In genomic region chr9:137665697-137666504, GRCh38 we compare ENCODE assay signal across 12 cellular contexts. TPM values are rescaled to one million over a fixed set of nuclear protein-coding genes. Genes with fewer than 3 reads are reported as not detected.
DNase-seq lines count a peak whose midpoint lies in the region; ATAC-seq and TF ChIP-seq lines count a peak whose summit lies in the region.
"Had no signal": no experiment of that assay in that cellular context is flagged by ENCODE, and none has a peak within 500 bp of the region (broad histone marks: within the 10 kb centered on the region; RNA-seq: fewer than 3 reads in every experiment).

No MANE protein-coding gene starts in this region.

- CTCF ChIA-PET in AG04450 (lab: Charles Lee), result interaction anchor here (0.6 to 0.8 kb wide), 2 partner anchors 18 to 1467 kb away, joined by 3 read pairs; no protein-coding TSS in a partner anchor

- peaks cover 60% of the 10 kb centered on the region for H3K4me1 Mint-ChIP-seq in neural crest cell

- DNase-seq in AG04450 (ENCODE audit: low read depth, low spot score) (no peak), NT2/D1 (ENCODE audit: low read depth, low spot score) (no peak), fibroblast of the aortic adventitia (ENCODE audit: low read depth) (peak; percentile 28), neural crest cell (ENCODE audit: low read depth, low spot score) (peak; percentile 36), colonic mucosa (no peak), T-helper 9 cell (no peak)
- DNase-seq in stimulated activated naive CD4-positive, alpha-beta T cell (lab: John Stamatoyannopoulos, UW), result no peak
- DNase-seq: small intestine had no signal

- intact Hi-C loops in colonic mucosa (cut with DNase I), result no loop called here

- H3K4me3 Mint-ChIP-seq in neural crest cell, result peak overlapping the region; percentile 45
- H3K4me3 Mint-ChIP-seq: CD14-positive monocyte; T-helper 1 cell treated with Interleukin-12 subunit alpha and Interleukin-12 subunit beta and Interleukin-4 antibody, amounts not matched to agents 30 μg/mL and 1 μg/mL, for 36 hours had no signal

- H3K27me3 ChIP-seq in AG04450 (ENCODE audit: control insufficient read depth, insufficient read depth, low read length) (no peaks in the 10 kb centered on the region), NT2/D1 (ENCODE audit: insufficient read depth, insufficient read length) (no peaks in the 10 kb centered on the region), colonic mucosa (no peaks in the 10 kb centered on the region)

- H3K9me3 ChIP-seq in AG04450 (ENCODE audit: control insufficient read depth, insufficient read depth, low read length) (peaks cover 3% of the 10 kb centered on the region; the same call in 1 of the 2 replicates), NT2/D1 (ENCODE audit: insufficient read depth, low read length) (no peaks in the 10 kb centered on the region), colonic mucosa (no peaks in the 10 kb centered on the region)

- H3K4me1 ChIP-seq in NT2/D1 (ENCODE audit: insufficient read depth, insufficient read length) (peaks cover 35% of the 10 kb centered on the region), colonic mucosa (peaks cover 6% of the 10 kb centered on the region)

- H3K36me3 ChIP-seq in NT2/D1 (ENCODE audit: insufficient read depth, insufficient read length, low read length) (peaks cover 19% of the 10 kb centered on the region), colonic mucosa (no peaks in the 10 kb centered on the region)

- POLR2A ChIA-PET in AG04450 (lab: Yijun Ruan, JAX), result interaction anchor here (0.7 kb wide), 1 partner anchor 34 kb away, joined by 3 read pairs; no protein-coding TSS in a partner anchor

- 0 out of 2 replicates have a peak, but pooled peaks have one; percentile 3 for TF ChIP-seq CTCF in AG04450 (IDR thresholded peaks at IDR 0.05; ENCODE audit: low read depth, low read length)
- TF ChIP-seq CTCF in fibroblast of the aortic adventitia (IDR thresholded peaks at IDR 0.05; ENCODE audit: insufficient read depth, low read length), result peak; percentile 35
- TF ChIP-seq CTCF in neural crest cell (conservative IDR thresholded peaks at IDR 0.05), result peak; percentile 41
- TF ChIP-seq CTCF in colonic mucosa (IDR thresholded peaks at IDR 0.05), result no peak

- H3K4me3 ChIP-seq in AG04450 (ENCODE audit: low read depth, low read length) (no peak overlapping the region), NT2/D1 (ENCODE audit: insufficient read length, low read depth) (no peak overlapping the region), fibroblast of the aortic adventitia (ENCODE audit: low read depth, low read length) (no peak overlapping the region), colonic mucosa (no peak overlapping the region)
- H3K4me3 ChIP-seq: GM12878 had no signal

- ATAC-seq in GM21381 (IDR thresholded peaks at IDR 0.05; ENCODE audit: unreplicated experiment), result no peak

- peak overlapping the region; percentile 68 for H3K9ac ChIP-seq in NT2/D1 (ENCODE audit: insufficient read length, low read depth)
- no peak overlapping the region for H3K9ac ChIP-seq in colonic mucosa (ENCODE audit: low read depth in 2 of 2, low read length in 2 of 2)

- H3K36me3 Mint-ChIP-seq in neural crest cell (ENCODE audit: low read depth), result peaks cover 18% of the 10 kb centered on the region

- no peak overlapping the region for H3K27ac ChIP-seq in AG04450 (ENCODE audit: low read depth, low read length)
- no peak overlapping the region for H3K27ac ChIP-seq in colonic mucosa

- no peaks in the 10 kb centered on the region for H3K9me3 Mint-ChIP-seq in neural crest cell
- H3K9me3 Mint-ChIP-seq: CD14-positive monocyte; T-helper 1 cell treated with Interleukin-12 subunit alpha and Interleukin-12 subunit beta and Interleukin-4 antibody, amounts not matched to agents 30 μg/mL and 1 μg/mL, for 36 hours had no signal

- H3K27ac Mint-ChIP-seq in neural crest cell (ENCODE audit: unreplicated experiment), result peak overlapping the region; percentile 82
- H3K27ac Mint-ChIP-seq: CD14-positive monocyte; T-helper 1 cell treated with Interleukin-12 subunit alpha and Interleukin-12 subunit beta and Interleukin-4 antibody, amounts not matched to agents 30 μg/mL and 1 μg/mL, for 36 hours had no signal

- no peaks in the 10 kb centered on the region for H3K27me3 Mint-ChIP-seq in neural crest cell (ENCODE audit: low read depth)

RNA-seq across cellular contexts. Expression of gene EHMT1, which starts 47.1 kb away (rescaled TPM):
- 26.1 and 29.0 TPM in 2 replicates for polyA plus RNA-seq in AG04450 (2011; rRNA removed)
- 53.6 and 69.1 TPM in 2 replicates for polyA minus RNA-seq in AG04450 (2011; rRNA and poly(A)+ RNA removed)
- total RNA-seq in fibroblast of the aortic adventitia (ENCODE audit: low replicate concordance) (31.4 and 41.8 TPM in 2 replicates), neural crest cell (163 and 167 TPM in 2 replicates), colonic mucosa (10 to 100 TPM; 56.2 to 97.9 TPM)

Comparison
In these comparisons a context has a peak if more than half of its experiments do, and no peak if none do; other contexts are left out.
1. DNase-seq: peak in fibroblast of the aortic adventitia (single experiment) and neural crest cell (single experiment); none in AG04450 (single experiment), NT2/D1 (single experiment), stimulated activated naive CD4-positive, alpha-beta T cell (0 of 6), colonic mucosa (single experiment) and T-helper 9 cell (single experiment).